In genomic region chr10:13161267-13162012, GRCh38 we compare ENCODE assay signal across 1 cellular context.
TF ChIP-seq lines count a peak whose summit lies in the region.

Gene MCM10 (plus strand): TSS chr10:13161558. CDS start chr10:13164203, 2,645 bp downstream.

TF ChIP-seq in HepG2, 621 proteins besides CTCF, POLR2A, EP300 and RAD21 (continued from another document and continues in another):
- TF ChIP-seq PBX2 (CRISPR knock-in tag; IDR thresholded peaks at IDR 0.05) (no peak), CCDC6 (CRISPR knock-in tag; IDR thresholded peaks at IDR 0.05) (peak; percentile 10; the same call in 1 of the 2 replicates), ZNF616 (CRISPR knock-in tag; IDR thresholded peaks at IDR 0.05; ENCODE audit: low read depth) (0 out of 2 replicates have a peak, but pooled peaks have one; percentile 16), SP1 (IDR thresholded peaks at IDR 0.05) (no peak), SP1 (CRISPR knock-in tag; IDR thresholded peaks at IDR 0.05) (peak; percentile 88), ZNF24 (IDR thresholded peaks at IDR 0.05) (no peak), CHCHD3 (CRISPR knock-in tag; IDR thresholded peaks at IDR 0.05) (no peak), SKIL (CRISPR knock-in tag; IDR thresholded peaks at IDR 0.05; ENCODE audit: borderline replicate concordance) (no peak), ATF7 (IDR thresholded peaks at IDR 0.05) (peak; percentile 63; the same call in 1 of the 2 replicates), ATF7 (CRISPR knock-in tag; IDR thresholded peaks at IDR 0.05) (no peak), ZNF597 (CRISPR knock-in tag; IDR thresholded peaks at IDR 0.05) (no peak), SCMH1 (CRISPR knock-in tag; IDR thresholded peaks at IDR 0.05; ENCODE audit: borderline replicate concordance) (no peak), TMF1 (CRISPR knock-in tag; IDR thresholded peaks at IDR 0.05; ENCODE audit: low read depth) (no peak), KLF9 (CRISPR knock-in tag; IDR thresholded peaks at IDR 0.05; ENCODE audit: low read depth) (no peak), ZIK1 (CRISPR knock-in tag; IDR thresholded peaks at IDR 0.05; ENCODE audit: borderline replicate concordance, low read depth) (peak; percentile 81; the same call in 1 of the 2 replicates), NCOA5 (CRISPR knock-in tag; IDR thresholded peaks at IDR 0.05) (no peak), ZNF3 (CRISPR knock-in tag; IDR thresholded peaks at IDR 0.05) (no peak), ZBTB8A (CRISPR knock-in tag; IDR thresholded peaks at IDR 0.05; ENCODE audit: borderline replicate concordance, low read depth) (no peak), JUN (CRISPR knock-in tag; IDR thresholded peaks at IDR 0.05) (no peak), ZNF317 (CRISPR knock-in tag; IDR thresholded peaks at IDR 0.05) (no peak), HIC2 (CRISPR knock-in tag; IDR thresholded peaks at IDR 0.05; ENCODE audit: low read depth) (no peak), ZNF512 (CRISPR knock-in tag; IDR thresholded peaks at IDR 0.05) (no peak), ZC3H4 (CRISPR knock-in tag; IDR thresholded peaks at IDR 0.05; ENCODE audit: borderline replicate concordance) (no peak), MXI1 (IDR thresholded peaks at IDR 0.05; ENCODE audit: borderline replicate concordance, low read depth, low read length) (peak; percentile 89; the same call in 2 of the 3 replicates), CCAR2 (optimal IDR thresholded peaks at IDR 0.05; ENCODE audit: low read depth, low read length) (no peak), ZSCAN9 (CRISPR knock-in tag; IDR thresholded peaks at IDR 0.05; ENCODE audit: borderline replicate concordance) (no peak), ZNF775 (CRISPR knock-in tag; IDR thresholded peaks at IDR 0.05; ENCODE audit: borderline replicate concordance) (no peak), TFAP4 (IDR thresholded peaks at IDR 0.05; ENCODE audit: borderline replicate concordance, low read depth) (peak; percentile 70; the same call in 1 of the 2 replicates), ZNF33A (CRISPR knock-in tag; IDR thresholded peaks at IDR 0.05; ENCODE audit: borderline replicate concordance) (no peak), ZNF280D (CRISPR knock-in tag; IDR thresholded peaks at IDR 0.05) (no peak), ESRRA (CRISPR knock-in tag; IDR thresholded peaks at IDR 0.05; ENCODE audit: low read depth) (no peak), NCOA2 (CRISPR knock-in tag; IDR thresholded peaks at IDR 0.05) (no peak), ZNF562 (CRISPR knock-in tag; IDR thresholded peaks at IDR 0.05; ENCODE audit: borderline replicate concordance) (no peak), ZNF781 (CRISPR knock-in tag; IDR thresholded peaks at IDR 0.05; ENCODE audit: borderline replicate concordance, not compliant biosample characterization) (no peak), ZNF234 (CRISPR knock-in tag; conservative IDR thresholded peaks at IDR 0.05) (no peak), ZNF839 (CRISPR knock-in tag; IDR thresholded peaks at IDR 0.05; ENCODE audit: borderline replicate concordance) (no peak), HIVEP1 (CRISPR knock-in tag; IDR thresholded peaks at IDR 0.05) (no peak), NBN (conservative IDR thresholded peaks at IDR 0.05) (no peak), ZNF281 (CRISPR knock-in tag; IDR thresholded peaks at IDR 0.05; ENCODE audit: borderline replicate concordance) (no peak), ZNF687 (CRISPR knock-in tag; IDR thresholded peaks at IDR 0.05) (peak; percentile 87), ZSCAN29 (CRISPR knock-in tag; conservative IDR thresholded peaks at IDR 0.05) (no peak), KDM2A (CRISPR knock-in tag; IDR thresholded peaks at IDR 0.05; ENCODE audit: borderline replicate concordance, low read depth) (no peak; the same call in 1 of the 2 replicates), RFX1 (IDR thresholded peaks at IDR 0.05) (no peak), ZNF441 (CRISPR knock-in tag; IDR thresholded peaks at IDR 0.05; ENCODE audit: borderline replicate concordance) (peak; percentile 67; the same call in 1 of the 2 replicates)
